8 cellular contexts compared by ENCODE assay signal in the genomic region with DNA sequence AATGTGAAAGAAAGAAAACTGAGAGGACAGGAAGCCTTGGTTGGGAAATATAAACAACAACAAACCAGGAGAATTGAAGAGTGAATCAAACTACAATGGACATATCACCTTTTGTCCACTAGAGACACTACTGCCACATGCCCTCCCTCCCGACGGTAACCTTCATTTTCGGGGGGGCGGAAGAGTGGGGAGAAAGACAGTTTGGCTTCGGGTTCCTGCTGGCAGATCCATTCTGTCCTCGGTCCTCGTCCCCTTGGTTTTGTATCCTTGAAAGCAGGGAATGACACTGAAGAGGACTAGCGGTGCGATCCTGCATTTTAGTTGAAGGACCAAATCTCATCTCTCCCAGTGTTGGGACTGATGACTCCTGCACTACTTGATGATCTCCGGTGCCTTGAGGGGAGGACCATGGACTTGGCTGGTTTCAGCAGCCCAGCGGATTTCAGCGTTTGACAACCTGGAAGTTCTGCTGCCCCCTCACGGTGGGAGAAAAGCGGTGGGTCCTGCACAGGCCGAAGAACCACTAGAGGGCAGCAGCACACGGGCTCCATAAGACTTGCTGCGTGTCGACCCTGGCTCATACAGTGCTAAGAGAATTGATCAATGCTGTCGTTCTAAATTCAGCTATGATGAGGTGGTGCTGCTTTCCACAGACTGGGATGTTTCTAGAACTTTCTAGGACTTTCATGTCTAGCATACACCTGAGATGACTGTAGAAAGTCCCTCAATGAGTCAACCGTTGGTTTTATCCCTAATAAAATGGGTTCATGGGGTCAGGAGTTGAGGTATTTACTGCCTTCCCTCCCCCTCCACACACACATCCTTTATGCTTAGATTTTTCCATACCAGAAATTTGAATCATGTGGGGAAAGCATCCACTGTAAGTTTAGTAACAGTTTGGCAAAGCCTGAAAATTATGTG. TPM values are rescaled to one million over a fixed set of nuclear protein-coding genes. Genes with fewer than 3 reads are reported as not detected.
DNase-seq lines count a peak whose midpoint lies in the region; ATAC-seq and TF ChIP-seq lines count a peak whose summit lies in the region.

No MANE protein-coding gene starts in this region.

- H3K79me2 ChIP-seq in SU-DHL-6 (ENCODE audit: insufficient read depth, low read length) = no peaks in the 10 kb centered on the region

- intact Hi-C loops in transverse colon (cut with DNase I; ENCODE audit: low total_unique reads) = loop anchor here (10.0 kb wide), 1 partner anchor 289 kb away; no protein-coding TSS in a partner anchor

- H3K4me1 ChIP-seq in cardiac muscle cell (ENCODE audit: low read depth) = no peaks in the 10 kb centered on the region
- H3K4me1 ChIP-seq in transverse colon = peaks cover 0 to 11% (median 5%) of the 10 kb centered on the region in 4 donors

- H3K36me3 ChIP-seq in SU-DHL-6 (ENCODE audit: low read length) (no peaks in the 10 kb centered on the region), cardiac muscle cell (no peaks in the 10 kb centered on the region), transverse colon (no peaks in the 10 kb centered on the region)

- ATAC-seq in HG02798 (IDR thresholded peaks at IDR 0.05; ENCODE audit: poor library complexity, unreplicated experiment) = peak; percentile 98

- H3K4me2 ChIP-seq in SU-DHL-6 (ENCODE audit: low read depth, low read length, poor library complexity, severe bottlenecking) = peak overlapping the region; percentile 71

- no peaks in the 10 kb centered on the region for H4K20me1 ChIP-seq in SU-DHL-6 (ENCODE audit: low read depth, low read length)

- H2AFZ ChIP-seq in SU-DHL-6 (ENCODE audit: low read depth, low read length, severe bottlenecking) = peak overlapping the region; percentile 95

- TF ChIP-seq CTCF in GM12874 (IDR thresholded peaks at IDR 0.05; ENCODE audit: insufficient read depth, low read depth, low read length) (peak; percentile 100), SU-DHL-6 (IDR thresholded peaks at IDR 0.05; ENCODE audit: insufficient read depth, low read length, poor library complexity, severe bottlenecking) (peak; percentile 100), cardiac muscle cell (IDR thresholded peaks at IDR 0.05; ENCODE audit: low read depth, low read length) (peak; percentile 100), transverse colon (IDR thresholded peaks at IDR 0.05) (peak; percentile 98 to 100 (median 99))

- no peak overlapping the region for H3K27ac ChIP-seq in SU-DHL-6 (ENCODE audit: low read depth, low read length)
- no peak overlapping the region for H3K27ac ChIP-seq in cardiac muscle cell
- peak overlapping the region; percentile 53 to 76 (median 70) for H3K27ac ChIP-seq in transverse colon

- 3% methylated on average over 20 of the region's 20 CpGs; no CpG with 5 or more reads in 1 of the 2 donors for WGBS in transverse colon (ENCODE audit: low coverage in 1 of 2), 2 donors

- in situ Hi-C loops in transverse colon (cut with MboI; ENCODE audit: low pct_ligation_motif_present in 1 of 4, low pct_unique_long_range_greater_than_20kb in 1 of 4, low sequenced_read_pairs in 3 of 4) = loop anchor here in 1 of 4 donors (10.0 kb wide), 1 partner anchor 209 kb away; the partner anchor contains the start of gene HMGCS1

- H3K9me2 ChIP-seq in SU-DHL-6 (replicated peaks; ENCODE audit: insufficient read depth, low read length) = no peaks in the 10 kb centered on the region

- no peaks in the 10 kb centered on the region for H3F3A ChIP-seq in SU-DHL-6 (ENCODE audit: insufficient read depth)

- H3K9me3 ChIP-seq in SU-DHL-6 (ENCODE audit: insufficient read depth, low read length) (no peaks in the 10 kb centered on the region), cardiac muscle cell (ENCODE audit: low read depth) (no peaks in the 10 kb centered on the region), transverse colon (no peaks in the 10 kb centered on the region)

- TF ChIP-seq POLR2A in transverse colon (IDR thresholded peaks at IDR 0.05) = no peak

- DNase-seq in NCI-H1417 (lab: John Stamatoyannopoulos, UW) = peak; percentile 91 to 98 (median 97)
- DNase-seq in activated naive CD8-positive, alpha-beta T cell treated with anti-CD3 and anti-CD28 coated beads, Interleukin-2, amount 50 U/mL, for 16 hours (ENCODE audit: low read depth, low spot score) = peak; percentile 70
- peak; percentile 95 to 98 for DNase-seq in cardiac muscle cell (ENCODE audit: low read depth in 1 of 2, low spot score in 1 of 2)
- DNase-seq in pons (ENCODE audit: low spot score) = peak; percentile 95
- peak; percentile 91 for DNase-seq in transverse colon

- peak overlapping the region; percentile 45 for H3K4me3 ChIP-seq in SU-DHL-6 (ENCODE audit: insufficient read depth, low read length, poor library complexity, severe bottlenecking)
- no peak overlapping the region for H3K4me3 ChIP-seq in cardiac muscle cell
- H3K4me3 ChIP-seq in transverse colon = peak overlapping the region in 3 of 4 donors; percentile 32 to 48 (median 39)

- no peaks in the 10 kb centered on the region for H3K27me3 ChIP-seq in SU-DHL-6 (ENCODE audit: low read length)
- H3K27me3 ChIP-seq in cardiac muscle cell = no peaks in the 10 kb centered on the region
- H3K27me3 ChIP-seq in transverse colon = no peaks in the 10 kb centered on the region

- TF ChIP-seq EP300 in transverse colon (IDR thresholded peaks at IDR 0.05; ENCODE audit: low read depth) = no peak

- peak overlapping the region; percentile 50 for H3K9ac ChIP-seq in SU-DHL-6 (ENCODE audit: low read length)

RNA-seq across cellular contexts. Expression of gene ZNF131, which starts 15.1 kb away (rescaled TPM):
- total RNA-seq in cardiac muscle cell (23.7 and 42.2 TPM in 2 replicates), transverse colon (10 to 100 TPM in 3 of 4 donors, 1 to 10 TPM in 1; 9.8 to 37.6 (median 25.0) TPM)
- polyA plus RNA-seq in cardiac muscle cell = 32.2 and 38.5 TPM in 2 replicates

Comparison
In these comparisons a context has a peak if more than half of its experiments do, and no peak if none do; other contexts are left out.
1. H3K27ac ChIP-seq: peak in transverse colon (4 of 4); none in SU-DHL-6 (single experiment) and cardiac muscle cell (single experiment).
2. Peak in every context shown above with its lines, with median percentiles within 50 percentile points of each other: CTCF ChIP-seq and DNase-seq.